1 cellular context compared by ENCODE assay signal in the genomic region with DNA sequence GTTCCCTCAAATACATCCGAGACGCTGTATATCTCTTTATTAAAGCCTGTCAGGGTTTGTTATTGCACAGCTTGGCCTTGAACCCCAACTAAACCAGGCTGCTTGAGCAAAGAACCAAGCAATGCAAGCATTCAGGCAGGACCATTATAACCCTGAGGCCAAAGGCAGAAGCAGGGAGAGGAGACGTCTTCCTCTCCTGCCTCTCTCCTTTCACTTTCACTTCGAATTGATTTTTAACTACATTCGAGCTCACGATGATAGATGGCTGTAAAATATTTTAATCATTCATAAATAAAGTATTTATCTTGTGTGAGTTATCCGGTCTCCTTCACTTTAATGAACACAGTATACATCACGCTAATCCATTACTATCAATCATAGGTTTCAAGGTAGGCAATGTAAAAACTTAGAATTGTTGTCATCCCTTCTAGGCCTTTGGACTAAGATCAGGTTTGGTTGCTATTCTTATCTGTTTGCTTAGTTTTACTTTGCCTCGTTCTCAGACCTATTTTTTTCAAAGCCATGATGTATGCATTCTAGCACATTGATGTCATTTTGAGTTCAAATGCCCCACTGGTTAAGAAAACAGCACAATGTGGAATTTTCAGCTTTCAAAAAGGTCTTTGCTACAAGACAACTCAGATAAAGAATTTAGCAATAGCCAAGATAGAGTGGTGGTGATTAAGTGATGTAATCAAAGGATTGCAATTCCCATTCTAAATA.
TF ChIP-seq lines count a peak whose summit lies in the region.

No MANE protein-coding gene starts in this region.

TF ChIP-seq in HepG2, 621 proteins besides CTCF, POLR2A, EP300 and RAD21:
- TF ChIP-seq, protein P1, sequence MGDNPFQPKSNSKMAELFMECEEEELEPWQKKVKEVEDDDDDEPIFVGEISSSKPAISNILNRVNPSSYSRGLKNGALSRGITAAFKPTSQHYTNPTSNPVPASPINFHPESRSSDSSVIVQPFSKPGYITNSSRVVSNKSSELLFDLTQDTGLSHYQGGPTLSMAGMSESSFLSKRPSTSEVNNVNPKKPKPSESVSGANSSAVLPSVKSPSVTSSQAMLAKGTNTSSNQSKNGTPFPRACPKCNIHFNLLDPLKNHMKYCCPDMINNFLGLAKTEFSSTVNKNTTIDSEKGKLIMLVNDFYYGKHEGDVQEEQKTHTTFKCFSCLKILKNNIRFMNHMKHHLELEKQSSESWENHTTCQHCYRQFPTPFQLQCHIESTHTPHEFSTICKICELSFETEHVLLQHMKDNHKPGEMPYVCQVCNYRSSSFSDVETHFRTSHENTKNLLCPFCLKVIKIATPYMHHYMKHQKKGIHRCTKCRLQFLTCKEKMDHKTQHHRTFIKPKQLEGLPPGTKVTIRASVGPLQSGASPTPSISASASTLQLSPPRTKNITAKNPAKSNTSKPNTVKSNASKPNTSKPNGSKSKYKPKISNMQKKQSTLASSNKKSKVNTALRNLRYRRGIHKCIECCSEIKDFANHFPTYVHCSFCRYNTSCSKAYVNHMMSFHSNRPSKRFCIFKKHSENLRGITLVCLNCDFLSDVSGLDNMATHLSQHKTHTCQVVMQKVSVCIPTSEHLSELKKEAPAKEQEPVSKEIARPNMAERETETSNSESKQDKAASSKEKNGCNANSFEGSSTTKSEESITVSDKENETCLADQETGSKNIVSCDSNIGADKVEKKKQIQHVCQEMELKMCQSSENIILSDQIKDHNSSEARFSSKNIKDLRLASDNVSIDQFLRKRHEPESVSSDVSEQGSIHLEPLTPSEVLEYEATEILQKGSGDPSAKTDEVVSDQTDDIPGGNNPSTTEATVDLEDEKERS (CRISPR knock-in tag; IDR thresholded peaks at IDR 0.05), result no peak
- TF ChIP-seq ZFYVE20 (CRISPR knock-in tag; IDR thresholded peaks at IDR 0.05; ENCODE audit: borderline replicate concordance, low read depth) (no peak), ZNF558 (CRISPR knock-in tag; IDR thresholded peaks at IDR 0.05; ENCODE audit: borderline replicate concordance) (no peak), TSC22D2 (CRISPR knock-in tag; IDR thresholded peaks at IDR 0.05; ENCODE audit: borderline replicate concordance) (no peak), ZNF577 (CRISPR knock-in tag; IDR thresholded peaks at IDR 0.05; ENCODE audit: borderline replicate concordance, low read depth) (no peak), DR1 (CRISPR knock-in tag; IDR thresholded peaks at IDR 0.05) (no peak)
- TF ChIP-seq, protein P2, sequence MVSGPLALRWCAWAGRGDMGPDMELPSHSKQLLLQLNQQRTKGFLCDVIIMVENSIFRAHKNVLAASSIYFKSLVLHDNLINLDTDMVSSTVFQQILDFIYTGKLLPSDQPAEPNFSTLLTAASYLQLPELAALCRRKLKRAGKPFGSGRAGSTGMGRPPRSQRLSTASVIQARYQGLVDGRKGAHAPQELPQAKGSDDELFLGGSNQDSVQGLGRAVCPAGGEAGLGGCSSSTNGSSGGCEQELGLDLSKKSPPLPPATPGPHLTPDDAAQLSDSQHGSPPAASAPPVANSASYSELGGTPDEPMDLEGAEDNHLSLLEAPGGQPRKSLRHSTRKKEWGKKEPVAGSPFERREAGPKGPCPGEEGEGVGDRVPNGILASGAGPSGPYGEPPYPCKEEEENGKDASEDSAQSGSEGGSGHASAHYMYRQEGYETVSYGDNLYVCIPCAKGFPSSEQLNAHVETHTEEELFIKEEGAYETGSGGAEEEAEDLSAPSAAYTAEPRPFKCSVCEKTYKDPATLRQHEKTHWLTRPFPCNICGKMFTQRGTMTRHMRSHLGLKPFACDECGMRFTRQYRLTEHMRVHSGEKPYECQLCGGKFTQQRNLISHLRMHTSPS (CRISPR knock-in tag; IDR thresholded peaks at IDR 0.05; ENCODE audit: low read depth), result no peak
- TF ChIP-seq, protein P3, sequence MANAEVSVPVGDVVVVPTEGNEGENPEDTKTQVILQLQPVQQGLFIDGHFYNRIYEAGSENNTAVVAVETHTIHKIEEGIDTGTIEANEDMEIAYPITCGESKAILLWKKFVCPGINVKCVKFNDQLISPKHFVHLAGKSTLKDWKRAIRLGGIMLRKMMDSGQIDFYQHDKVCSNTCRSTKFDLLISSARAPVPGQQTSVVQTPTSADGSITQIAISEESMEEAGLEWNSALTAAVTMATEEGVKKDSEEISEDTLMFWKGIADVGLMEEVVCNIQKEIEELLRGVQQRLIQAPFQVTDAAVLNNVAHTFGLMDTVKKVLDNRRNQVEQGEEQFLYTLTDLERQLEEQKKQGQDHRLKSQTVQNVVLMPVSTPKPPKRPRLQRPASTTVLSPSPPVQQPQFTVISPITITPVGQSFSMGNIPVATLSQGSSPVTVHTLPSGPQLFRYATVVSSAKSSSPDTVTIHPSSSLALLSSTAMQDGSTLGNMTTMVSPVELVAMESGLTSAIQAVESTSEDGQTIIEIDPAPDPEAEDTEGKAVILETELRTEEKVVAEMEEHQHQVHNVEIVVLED (CRISPR knock-in tag; IDR thresholded peaks at IDR 0.05; ENCODE audit: borderline replicate concordance), result no peak
